ENCODE assay signal across 8 cellular contexts in genomic region chr19:12884926-12885748, GRCh38. TPM values are rescaled to one million over a fixed set of nuclear protein-coding genes. Genes with fewer than 3 reads are reported as not detected.
A peak's percentile ranks its signal among the peaks of the same experiment; 100 is the strongest.
DNase-seq lines count a peak whose midpoint lies in the region; ATAC-seq and TF ChIP-seq lines count a peak whose summit lies in the region.

No MANE protein-coding gene starts in this region.

- H3K4me3 ChIP-seq in CD8-positive, alpha-beta T cell (ENCODE audit: low read depth, low read length) = peak overlapping the region; percentile 90
- H3K4me3 ChIP-seq in transverse colon = peak overlapping the region; percentile 28 to 57 (median 42)

- DNase-seq in CD8-positive, alpha-beta T cell = peak; percentile 68 to 92 (median 83)
- DNase-seq in HUDEP-2 (lab: John Stamatoyannopoulos, UW; ENCODE audit: unreplicated experiment in 76 of 76) (peak in 75 of 76 experiments; percentile 61 to 98 (median 94)), RPMI8226 (peak; percentile 100), activated gamma-delta T cell (lab: John Stamatoyannopoulos, UW) (peak; percentile 59), glutamatergic neuron (peak; percentile 83), posterior cingulate gyrus (peak in 8 of 10 donors; percentile 55 to 95 (median 66)), transverse colon (peak; percentile 96)

- in situ Hi-C loops in transverse colon (cut with MboI; ENCODE audit: low pct_ligation_motif_present in 1 of 4, low pct_unique_long_range_greater_than_20kb in 1 of 4, low sequenced_read_pairs in 3 of 4) = loop anchor here in 1 of 4 donors (5.0 kb wide), 1 partner anchor 77 kb away; no protein-coding TSS in a partner anchor

- CTCF ChIA-PET in CD8-positive, alpha-beta T cell (lab: Charles Lee) = interaction anchor here (0.8 to 9.1 kb wide), 25 partner anchors 9 to 209 kb away, joined by 3 to 123 read pairs (median 5); partner anchors contain the start of genes CALR, FARSA and SYCE2

- TF ChIP-seq POLR2A in transverse colon (IDR thresholded peaks at IDR 0.05) = no peak

- WGBS in transverse colon (ENCODE audit: low coverage in 1 of 2), 2 donors = 6% methylated on average over 51 of the region's 73 CpGs; no CpG with 5 or more reads in 1 of the 2 donors

- peak; percentile 69 for TF ChIP-seq CTCF in CD8-positive, alpha-beta T cell (IDR thresholded peaks at IDR 0.05)
- TF ChIP-seq CTCF in glutamatergic neuron (IDR thresholded peaks at IDR 0.05; ENCODE audit: partially characterized antibody, unreplicated experiment) (peak; percentile 63), transverse colon (IDR thresholded peaks at IDR 0.05) (peak; percentile 68 to 76 (median 72))

- H3K36me3 ChIP-seq in CD8-positive, alpha-beta T cell (ENCODE audit: insufficient read depth, low read length) = no peaks in the 10 kb centered on the region
- no peaks in the 10 kb centered on the region for H3K36me3 ChIP-seq in transverse colon

- peaks cover 27% of the 10 kb centered on the region for H3K4me1 Mint-ChIP-seq in CD8-positive, alpha-beta T cell (ENCODE audit: low read depth)
- no peaks in the 10 kb centered on the region for H3K4me1 Mint-ChIP-seq in glutamatergic neuron (ENCODE audit: low read depth, unreplicated experiment)

- no peaks in the 10 kb centered on the region for H3K9me3 Mint-ChIP-seq in CD8-positive, alpha-beta T cell
- peaks cover 5% of the 10 kb centered on the region for H3K9me3 Mint-ChIP-seq in glutamatergic neuron (ENCODE audit: unreplicated experiment)

- peak overlapping the region; percentile 47 for H3K27ac ChIP-seq in CD8-positive, alpha-beta T cell (ENCODE audit: low read depth, low read length)
- H3K27ac ChIP-seq in transverse colon = peak overlapping the region; percentile 61 to 75 (median 72)

- peak overlapping the region; percentile 91 for H3K4me3 Mint-ChIP-seq in CD8-positive, alpha-beta T cell
- peak overlapping the region; percentile 77 for H3K4me3 Mint-ChIP-seq in glutamatergic neuron (ENCODE audit: unreplicated experiment)

- H3K36me3 Mint-ChIP-seq in CD8-positive, alpha-beta T cell = no peaks in the 10 kb centered on the region
- H3K36me3 Mint-ChIP-seq in glutamatergic neuron (ENCODE audit: unreplicated experiment) = no peaks in the 10 kb centered on the region

- H3K27me3 Mint-ChIP-seq in CD8-positive, alpha-beta T cell (ENCODE audit: low read depth) = no peaks in the 10 kb centered on the region
- peaks cover 16% of the 10 kb centered on the region for H3K27me3 Mint-ChIP-seq in glutamatergic neuron (ENCODE audit: unreplicated experiment)

- peak overlapping the region; percentile 77 for H3K27ac Mint-ChIP-seq in CD8-positive, alpha-beta T cell
- no peak overlapping the region for H3K27ac Mint-ChIP-seq in glutamatergic neuron (ENCODE audit: unreplicated experiment)

- ATAC-seq in CD8-positive, alpha-beta T cell = peak; percentile 82
- ATAC-seq in GM21423 (IDR thresholded peaks at IDR 0.05; ENCODE audit: unreplicated experiment) = no peak

- TF ChIP-seq EP300 in transverse colon (IDR thresholded peaks at IDR 0.05; ENCODE audit: low read depth) = no peak

- POLR2A ChIA-PET in CD8-positive, alpha-beta T cell (lab: Charles Lee) = interaction anchor here (0.8 to 1.9 kb wide), 7 partner anchors 12 to 93 kb away, joined by 3 to 8 read pairs (median 4); partner anchors contain the start of genes CALR and FARSA

- H3K4me1 ChIP-seq in CD8-positive, alpha-beta T cell (ENCODE audit: insufficient read depth, low read length) = peaks cover 29% of the 10 kb centered on the region
- H3K4me1 ChIP-seq in transverse colon = peaks cover 0 to 26% (median 24%) of the 10 kb centered on the region in 4 donors

- peaks cover 7% of the 10 kb centered on the region for H3K9me3 ChIP-seq in CD8-positive, alpha-beta T cell (ENCODE audit: low read length)
- H3K9me3 ChIP-seq in transverse colon = no peaks in the 10 kb centered on the region

- intact Hi-C loops in CD8-positive, alpha-beta T cell (cut with DNase I, micrococcal nuclease) = loop anchor here (1.0 to 5.0 kb wide), 4 partner anchors 32 to 212 kb away; partner anchors contain the start of genes FARSA (in 1 of the 2) and SYCE2 (in 1 of the 2)
- intact Hi-C loops in posterior cingulate gyrus (cut with DNase I) (loop anchor here (10.0 kb wide), 1 partner anchor 50 kb away; the partner anchor contains the start of genes CALR and FARSA), transverse colon (cut with DNase I; ENCODE audit: low total_unique reads) (loop anchor here (5.0 to 10.0 kb wide), 3 partner anchors 60 to 210 kb away; partner anchors contain the start of gene RAD23A)

- H3K27me3 ChIP-seq in CD8-positive, alpha-beta T cell (ENCODE audit: insufficient read depth, low read length) = no peaks in the 10 kb centered on the region
- H3K27me3 ChIP-seq in transverse colon = peaks cover 13% of the 10 kb centered on the region

RNA-seq across cellular contexts. Expression of gene KLF1, which starts 1.9 kb away (rescaled TPM):
- total RNA-seq in CD8-positive, alpha-beta T cell = not detected
- total RNA-seq in glutamatergic neuron (ENCODE audit: unreplicated experiment) (not detected), transverse colon (under 1 TPM in 1 of 4 donors, not detected in 3; 0.32 TPM)

RNA-seq across cellular contexts. Expression of gene DNASE2, which starts 3.9 kb away (rescaled TPM):
- total RNA-seq in CD8-positive, alpha-beta T cell = 1 to 10 TPM; 5.9 to 8.4 TPM
- total RNA-seq in glutamatergic neuron (ENCODE audit: unreplicated experiment) = 7.9 TPM
- 10 to 100 TPM; 24.6 to 34.4 (median 34.4) TPM for total RNA-seq in transverse colon

RNA-seq across cellular contexts. Expression of gene GCDH, which starts 5.8 kb away (rescaled TPM):
- total RNA-seq in CD8-positive, alpha-beta T cell = 10 to 100 TPM; 36.0 to 41.7 TPM
- 34.2 TPM for total RNA-seq in glutamatergic neuron (ENCODE audit: unreplicated experiment)
- total RNA-seq in transverse colon = 10 to 100 TPM in 3 of 4 donors, 1 to 10 TPM in 1; 1.9 to 43.4 (median 33.2) TPM

RNA-seq across cellular contexts. Expression of gene SYCE2, which starts 34.0 kb away (rescaled TPM):
- total RNA-seq in CD8-positive, alpha-beta T cell = 1 to 10 TPM; 2.4 to 2.9 TPM
- total RNA-seq in glutamatergic neuron (ENCODE audit: unreplicated experiment) = 0.59 TPM
- under 1 TPM in 1 of 4 donors, not detected in 3; 0.68 TPM for total RNA-seq in transverse colon

RNA-seq across cellular contexts. Expression of gene MAST1, which starts 46.8 kb away (rescaled TPM):
- 1 to 10 TPM in 1 of 2 experiments, under 1 TPM in 1; 0.64 to 1.1 TPM for total RNA-seq in CD8-positive, alpha-beta T cell
- total RNA-seq in glutamatergic neuron (ENCODE audit: unreplicated experiment) = 230 TPM
- total RNA-seq in transverse colon = 1 to 10 TPM in 1 of 4 donors, under 1 TPM in 2, not detected in 1; 0.64 to 2.4 (median 0.82) TPM
